Comparison of ENCODE assay signal across 21 cellular contexts in genomic region chr6:90106449-90106848, GRCh38.
DNase-seq lines count a peak whose midpoint lies in the region; ATAC-seq, FAIRE-seq and TF ChIP-seq lines count a peak whose summit lies in the region.
"Had no signal": no experiment of that assay in that cellular context is flagged by ENCODE, and none has a peak within 500 bp of the region (broad histone marks: within the 10 kb centered on the region; RNA-seq: fewer than 3 reads in every experiment).

No MANE protein-coding gene starts in this region.

- H3K9ac ChIP-seq in HepG2 (ENCODE audit: insufficient read depth, low read depth, low read length) (no peak overlapping the region), Loucy (ENCODE audit: low read depth, low read length, poor library complexity, severe bottlenecking) (peak overlapping the region; percentile 1)

- H3K4me3 Mint-ChIP-seq in activated naive CD8-positive, alpha-beta T cell treated with anti-CD3 and anti-CD28 coated beads, Interleukin-2, amount 10 ng/mL, durations not matched to agents 7 days and 5 days, result no peak overlapping the region
- H3K4me3 Mint-ChIP-seq: nephron had no signal

- TF ChIP-seq CTCF in HepG2 (CRISPR knock-in tag; IDR thresholded peaks at IDR 0.05) (no peak), right lobe of liver (IDR thresholded peaks at IDR 0.05) (no peak), Loucy (conservative IDR thresholded peaks at IDR 0.05; ENCODE audit: low read length) (no peak), suprapubic skin (IDR thresholded peaks at IDR 0.05) (no peak)

- intact Hi-C loops in HepG2 (cut with micrococcal nuclease; ENCODE audit: unreplicated experiment) (no loop called here), right lobe of liver (cut with DNase I) (no loop called here)

- H3K9me3 Mint-ChIP-seq in activated naive CD8-positive, alpha-beta T cell treated with anti-CD3 and anti-CD28 coated beads, Interleukin-2, amount 10 ng/mL, durations not matched to agents 7 days and 5 days, result peaks cover under 1% of the 10 kb centered on the region
- H3K9me3 Mint-ChIP-seq: nephron had no signal

- H3K27ac ChIP-seq in HepG2 (ENCODE audit: extremely low read length, insufficient read depth, low read length) (no peak overlapping the region), right lobe of liver (no peak overlapping the region), suprapubic skin (no peak overlapping the region)
- H3K27ac ChIP-seq: coronary artery, tibial artery had no signal

- H3K4me1 Mint-ChIP-seq in activated naive CD8-positive, alpha-beta T cell treated with anti-CD3 and anti-CD28 coated beads, Interleukin-2, amount 10 ng/mL, durations not matched to agents 7 days and 5 days, result peaks cover 66% of the 10 kb centered on the region
- H3K4me1 Mint-ChIP-seq: nephron had no signal

- no peaks in the 10 kb centered on the region for H3K36me3 ChIP-seq in HepG2 (replicated peaks in 1 of 2; ENCODE audit: control insufficient read depth in 1 of 2, insufficient read depth in 2 of 2, low read length in 2 of 2)
- H3K36me3 ChIP-seq in right lobe of liver, result no peaks in the 10 kb centered on the region
- H3K36me3 ChIP-seq in Loucy (ENCODE audit: insufficient read depth, low read length), result peaks cover 5% of the 10 kb centered on the region; the same call in 1 of the 2 replicates
- no peaks in the 10 kb centered on the region for H3K36me3 ChIP-seq in suprapubic skin
- H3K36me3 ChIP-seq: breast epithelium, heart right ventricle, tibial artery had no signal

- H3K27ac Mint-ChIP-seq in activated naive CD8-positive, alpha-beta T cell treated with anti-CD3 and anti-CD28 coated beads, Interleukin-2, amount 10 ng/mL, durations not matched to agents 7 days and 5 days, result peak overlapping the region; percentile 17

- POLR2A ChIA-PET in HepG2 (lab: Yijun Ruan, JAX), result no interaction called here
- POLR2A ChIA-PET in activated naive CD8-positive, alpha-beta T cell treated with anti-CD3 and anti-CD28 coated beads, Interleukin-2, amount 10 ng/mL, durations not matched to agents 7 days and 5 days (lab: Charles Lee), result interaction anchor here (0.5 to 1.7 kb wide), 5 partner anchors 18 to 370 kb away, joined by 3 to 6 read pairs (median 4); no protein-coding TSS in a partner anchor

- H3K9me2 ChIP-seq in Loucy (replicated peaks; ENCODE audit: low read depth, low read length), result no peaks in the 10 kb centered on the region

- H3K36me3 Mint-ChIP-seq in activated naive CD8-positive, alpha-beta T cell treated with anti-CD3 and anti-CD28 coated beads, Interleukin-2, amount 10 ng/mL, durations not matched to agents 7 days and 5 days, result peaks cover 28% of the 10 kb centered on the region

- WGBS in HepG2 (ENCODE audit: low lambda C conversion rate), result 0% methylated on average over 3 of the region's 3 CpGs
- no CpG with 5 or more reads among the region's 3 CpGs for WGBS in right lobe of liver (ENCODE audit: insufficient coverage, low coverage, low lambda C conversion rate, missing lambda C conversion rate)
- WGBS in suprapubic skin, result 100% methylated on average over 3 of the region's 3 CpGs

- no peak for ATAC-seq in HepG2
- ATAC-seq in right lobe of liver, result no peak
- ATAC-seq in activated naive CD8-positive, alpha-beta T cell treated with anti-CD3 and anti-CD28 coated beads, Interleukin-2, amount 10 ng/mL, durations not matched to agents 7 days and 5 days (ENCODE audit: low read depth), result no peak
- no peak for ATAC-seq in HG02759 (IDR thresholded peaks at IDR 0.05; ENCODE audit: unreplicated experiment)
- ATAC-seq: heart right ventricle, left lobe of liver, sciatic nerve had no signal

- H3K27me3 ChIP-seq in HepG2 (ENCODE audit: control insufficient read depth in 1 of 2, insufficient read depth in 2 of 2, low read length in 2 of 2) (0 out of 5 replicates have a peak, but pooled peaks cover 0 to 3% of the 10 kb centered on the region in 2 experiments), right lobe of liver (no peaks in the 10 kb centered on the region), Loucy (ENCODE audit: insufficient read depth, low read length, poor library complexity, severe bottlenecking) (no peaks in the 10 kb centered on the region), suprapubic skin (no peaks in the 10 kb centered on the region)
- H3K27me3 ChIP-seq: breast epithelium, heart right ventricle, tibial artery had no signal

- TF ChIP-seq POLR2A in HepG2 (IDR thresholded peaks at IDR 0.05; ENCODE audit: insufficient read depth in 1 of 2, low read depth in 2 of 2, low read length in 2 of 2) (no peak), right lobe of liver (IDR thresholded peaks at IDR 0.05) (no peak), suprapubic skin (IDR thresholded peaks at IDR 0.05) (no peak)

- H3F3A ChIP-seq in Loucy (ENCODE audit: low read depth), result no peaks in the 10 kb centered on the region

- BruUV-seq in HepG2 (replicated peaks; lab: Mats Ljungman, UMichigan), result no TSS peak

- CTCF ChIA-PET in HepG2 (lab: Yijun Ruan, JAX; ENCODE audit: low intra/inter-chr PET ratio, low total read pairs), result no interaction called here

- H4K20me1 ChIP-seq in HepG2 (ENCODE audit: insufficient read depth, low read length) (no peaks in the 10 kb centered on the region), Loucy (ENCODE audit: insufficient read depth, low read length, poor library complexity, severe bottlenecking) (no peaks in the 10 kb centered on the region)

- H3K4me1 ChIP-seq in HepG2 (ENCODE audit: insufficient read depth, low read length) (0 out of 2 replicates have a peak, but pooled peaks cover 5% of the 10 kb centered on the region), right lobe of liver (no peaks in the 10 kb centered on the region), Loucy (ENCODE audit: insufficient read depth, low read length, poor library complexity, severe bottlenecking) (peaks cover 47% of the 10 kb centered on the region), suprapubic skin (no peaks in the 10 kb centered on the region)
- H3K4me1 ChIP-seq: breast epithelium had no signal

- no peak for TF ChIP-seq EP300 in HepG2 (IDR thresholded peaks at IDR 0.05; ENCODE audit: low read depth in 2 of 2, low read length in 2 of 2)
- no peak for TF ChIP-seq EP300 in HepG2 (CRISPR knock-in tag; IDR thresholded peaks at IDR 0.05; ENCODE audit: borderline replicate concordance)
- no peak for TF ChIP-seq EP300 in suprapubic skin (IDR thresholded peaks at IDR 0.05)

- no peaks in the 10 kb centered on the region for H3K79me2 ChIP-seq in HepG2 (ENCODE audit: insufficient read depth, low read length)
- H3K79me2 ChIP-seq in Loucy (ENCODE audit: insufficient read depth, low read length), result 0 out of 2 replicates have a peak, but pooled peaks cover 9% of the 10 kb centered on the region

- H3K27me3 Mint-ChIP-seq in activated naive CD8-positive, alpha-beta T cell treated with anti-CD3 and anti-CD28 coated beads, Interleukin-2, amount 10 ng/mL, durations not matched to agents 7 days and 5 days, result no peaks in the 10 kb centered on the region

- no peak for FAIRE-seq in HepG2 (lab: Jason Lieb, UNC)
- FAIRE-seq: GM18507, TTC549 had no signal

- TF ChIP-seq RAD21 in HepG2 (CRISPR knock-in tag; IDR thresholded peaks at IDR 0.05), result no peak

- no peaks in the 10 kb centered on the region for H3K9me3 ChIP-seq in HepG2 (ENCODE audit: low read length)
- no peaks in the 10 kb centered on the region for H3K9me3 ChIP-seq in right lobe of liver
- no peaks in the 10 kb centered on the region for H3K9me3 ChIP-seq in Loucy (ENCODE audit: insufficient read depth, low read depth, low read length)
- H3K9me3 ChIP-seq in suprapubic skin, result no peaks in the 10 kb centered on the region
- H3K9me3 ChIP-seq: breast epithelium, tibial artery had no signal

- in situ Hi-C loops in HepG2 (cut with HindIII; ENCODE audit: extremely low pct_ligation_motif_present, low pct_unique_long_range_greater_than_20kb), result no loop called here

- H3K4me3 ChIP-seq in HepG2 (replicated peaks in 1 of 3; ENCODE audit: insufficient read depth in 1 of 3, low read depth in 2 of 3, low read length in 3 of 3) (no peak overlapping the region), right lobe of liver (no peak overlapping the region), Loucy (ENCODE audit: low read length, poor library complexity, severe bottlenecking) (no peak overlapping the region), suprapubic skin (no peak overlapping the region)
- H3K4me3 ChIP-seq: breast epithelium, coronary artery, heart right ventricle, tibial artery had no signal

- no peak overlapping the region for H3K4me2 ChIP-seq in HepG2 (ENCODE audit: low read depth, low read length)
- H3K4me2 ChIP-seq in Loucy (ENCODE audit: low read depth, low read length, poor library complexity, severe bottlenecking), result peak overlapping the region; percentile 41

- H2AFZ ChIP-seq in HepG2 (ENCODE audit: low read length), result no peak overlapping the region
- H2AFZ ChIP-seq in Loucy (ENCODE audit: low read length), result no peak overlapping the region

- DNase-seq in HepG2 (ENCODE audit: low spot score), result no peak
- no peak for DNase-seq in right lobe of liver
- DNase-seq in activated naive CD8-positive, alpha-beta T cell treated with anti-CD3 and anti-CD28 coated beads, Interleukin-2, amount 10 ng/mL, durations not matched to agents 7 days and 5 days, result no peak
- DNase-seq in hippocampal formation (lab: John Stamatoyannopoulos, UW), result no peak
- no peak for DNase-seq in suprapubic skin (ENCODE audit: low spot score in 2 of 2)
- DNase-seq: COR-L47; HCEC 1CT; heart right ventricle; midbrain; NCI-H524; stimulated activated CD4-positive, alpha-beta T cell treated with anti-CD3 and anti-CD28 coated beads, Interleukin-15, amount 100 ng/mL, for 24 hours; tibial artery had no signal

TF ChIP-seq in HepG2, 621 proteins besides CTCF, POLR2A, EP300 and RAD21:
- TF ChIP-seq CREB1 (IDR thresholded peaks at IDR 0.05) (peak; percentile 65; the same call in 1 of the 2 replicates), CREB1 (CRISPR knock-in tag; IDR thresholded peaks at IDR 0.05) (no peak), ELF4 (CRISPR knock-in tag; IDR thresholded peaks at IDR 0.05; ENCODE audit: borderline replicate concordance) (no peak)
TF ChIP-seq in HepG2: peak in this region for 1.
